Comparison of ENCODE assay signal across 23 cellular contexts in the genomic region with DNA sequence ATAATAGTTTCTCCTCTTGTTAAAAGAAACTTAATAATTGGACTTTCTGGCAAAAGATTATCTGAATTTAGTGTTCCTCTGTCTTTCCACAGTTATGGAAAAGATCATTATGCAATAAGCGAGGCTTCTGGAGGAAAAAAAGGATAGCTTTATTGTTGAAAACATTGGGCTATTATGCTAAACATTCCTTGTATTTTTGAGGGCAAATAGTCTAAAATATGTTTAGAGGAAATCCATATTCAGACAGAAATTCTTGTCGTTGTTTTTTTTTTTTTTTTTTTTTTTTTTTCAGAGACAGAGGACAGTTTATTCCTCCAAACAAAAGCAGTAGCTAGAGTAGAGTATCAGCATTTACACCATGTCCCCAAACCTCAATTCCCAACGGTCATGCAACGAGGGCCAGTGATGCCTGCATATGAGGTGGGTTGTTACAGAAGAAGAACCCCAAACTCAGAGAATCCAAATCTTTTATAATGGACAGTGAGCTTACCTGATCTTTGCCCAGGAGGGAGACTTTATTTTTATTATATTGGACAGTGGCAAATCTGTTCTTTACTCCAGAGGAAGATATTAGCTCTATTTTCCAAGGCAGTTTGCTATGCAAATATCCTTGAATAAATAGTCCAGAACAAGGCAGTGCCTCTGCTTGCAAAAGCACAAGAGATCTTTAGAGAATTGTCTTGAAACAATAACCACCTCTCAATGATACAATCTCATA. TPM values are rescaled to one million over a fixed set of nuclear protein-coding genes. Genes with fewer than 3 reads are reported as not detected.
A peak's percentile ranks its signal among the peaks of the same experiment; 100 is the strongest.
DNase-seq lines count a peak whose midpoint lies in the region; ATAC-seq and TF ChIP-seq lines count a peak whose summit lies in the region.
"Had no signal": no experiment of that assay in that cellular context is flagged by ENCODE, and none has a peak within 500 bp of the region (broad histone marks: within the 10 kb centered on the region; RNA-seq: fewer than 3 reads in every experiment).

No MANE protein-coding gene starts in this region.

- H3K79me2 ChIP-seq in Karpas-422 (ENCODE audit: low read length) = peaks cover 91% of the 10 kb centered on the region

- no peak for DNase-seq in Karpas-422
- DNase-seq in caudate nucleus (lab: John Stamatoyannopoulos, UW) = peak in 4 of 61 donors; percentile 3 to 19 (median 13)
- no peak for DNase-seq in right lobe of liver
- DNase-seq in Right ventricle myocardium superior = no peak
- DNase-seq in middle frontal gyrus (ENCODE audit: extremely low spot score, low spot score) = no peak
- DNase-seq: activated CD4-positive, alpha-beta T cell treated with anti-CD3 and anti-CD28 coated beads for 36 hours; CD4-positive, alpha-beta memory T cell; colonic mucosa; endodermal cell; islet precursor cell; NCI-H1436; NCI-H2107; NCI-H446 treated with DMSO at 0.1 percent for 48 hours; testis had no signal

- peaks cover 23% of the 10 kb centered on the region for H3K36me3 ChIP-seq in Karpas-422 (ENCODE audit: insufficient read depth, low read length)
- H3K36me3 ChIP-seq in right lobe of liver = no peaks in the 10 kb centered on the region
- H3K36me3 ChIP-seq: adrenal gland, brain microvascular endothelial cell, colonic mucosa, gastroesophageal sphincter, neural progenitor cell, SJSA1 had no signal

- ATAC-seq in right lobe of liver = peak; percentile 16 to 68 (median 46)
- ATAC-seq in GM18517 (IDR thresholded peaks at IDR 0.05; ENCODE audit: unreplicated experiment) = no peak
- no peak for ATAC-seq in Right ventricle myocardium superior (ENCODE audit: poor library complexity)
- ATAC-seq: activated CD4-positive, alpha-beta T cell treated with anti-CD3 and anti-CD28 coated beads for 36 hours; gastroesophageal sphincter had no signal

- H4K20me1 ChIP-seq in Karpas-422 (ENCODE audit: insufficient read depth, low read depth, low read length) = 0 out of 2 replicates have a peak, but pooled peaks cover 2% of the 10 kb centered on the region

- H3K9ac ChIP-seq in Karpas-422 (ENCODE audit: low read length) = no peak overlapping the region
- H3K9ac ChIP-seq: neural progenitor cell had no signal

- H3K4me2 ChIP-seq in Karpas-422 (ENCODE audit: low read depth, low read length, poor library complexity, severe bottlenecking) = no peak overlapping the region
- H3K4me2 ChIP-seq: neural progenitor cell had no signal

- H3K27ac ChIP-seq in Karpas-422 (ENCODE audit: low read length) = peak overlapping the region; percentile 71
- peak overlapping the region; percentile 84 for H3K27ac ChIP-seq in caudate nucleus (ENCODE audit: low read depth, low read length)
- H3K27ac ChIP-seq in right lobe of liver = peak overlapping the region in 2 of 3 donors; percentile 36 to 68
- peak overlapping the region; percentile 88 for H3K27ac ChIP-seq in temporal lobe (ENCODE audit: low read depth, low read length)
- H3K27ac ChIP-seq: adrenal gland, brain microvascular endothelial cell, colonic mucosa, neural progenitor cell, SJSA1, testis had no signal

- TF ChIP-seq POLR2A in right lobe of liver (IDR thresholded peaks at IDR 0.05) = no peak

- peaks cover 91% of the 10 kb centered on the region for H3K4me1 ChIP-seq in Karpas-422 (ENCODE audit: low read length)
- peaks cover 0 to 20% (median 4%) of the 10 kb centered on the region in 4 donors for H3K4me1 ChIP-seq in right lobe of liver
- H3K4me1 ChIP-seq: colonic mucosa, neural progenitor cell, SJSA1, testis had no signal

- TF ChIP-seq CTCF in right lobe of liver (IDR thresholded peaks at IDR 0.05) = no peak

- intact Hi-C loops in right lobe of liver (cut with DNase I) (no loop called here), Right ventricle myocardium superior (cut with DNase I) (loop anchor here (10.0 kb wide), 1 partner anchor 86 kb away; a partner anchor contains a TSS)

- H3K9me3 ChIP-seq in Karpas-422 (ENCODE audit: low read length) (no peaks in the 10 kb centered on the region), right lobe of liver (no peaks in the 10 kb centered on the region)
- H3K9me3 ChIP-seq: colonic mucosa, gastroesophageal sphincter, SJSA1, testis had no signal

- H3K27me3 ChIP-seq in Karpas-422 (ENCODE audit: low read length) = no peaks in the 10 kb centered on the region
- no peaks in the 10 kb centered on the region for H3K27me3 ChIP-seq in right lobe of liver
- H3K27me3 ChIP-seq: adrenal gland, brain microvascular endothelial cell, colonic mucosa, gastroesophageal sphincter, neural progenitor cell, SJSA1, testis had no signal

- 13% methylated on average over 3 of the region's 4 CpGs for WGBS in right lobe of liver (ENCODE audit: insufficient coverage, low coverage, low lambda C conversion rate, missing lambda C conversion rate)

- no peak overlapping the region for H2AFZ ChIP-seq in Karpas-422 (ENCODE audit: low read length)
- H2AFZ ChIP-seq: neural progenitor cell had no signal

- H3K4me3 ChIP-seq in Karpas-422 (ENCODE audit: low read length) (no peak overlapping the region), right lobe of liver (no peak overlapping the region)
- H3K4me3 ChIP-seq: adrenal gland, colonic mucosa, gastroesophageal sphincter, lung, neural progenitor cell, SJSA1, skin epidermis, testis had no signal

- H3K9me2 ChIP-seq in Karpas-422 (replicated peaks; ENCODE audit: insufficient read depth, low read length) = no peaks in the 10 kb centered on the region

RNA-seq across cellular contexts. Expression of a gene that starts 48.4 kb away (rescaled TPM):
- total RNA-seq in Karpas-422 (2014; rRNA removed; shearing (Covaris generic); ENCODE audit: low replicate concordance) = 48.4 and 68.8 TPM in 2 replicates
- total RNA-seq in right lobe of liver (10 to 100 TPM; 25.9 to 61.6 (median 34.7) TPM), temporal lobe (29.0 TPM), Right ventricle myocardium superior (74.0 TPM)

Comparison
In these comparisons a context has a peak if more than half of its experiments do, and no peak if none do; other contexts are left out.
1. ATAC-seq: peak in right lobe of liver (4 of 4); none in GM18517 (single experiment) and Right ventricle myocardium superior (single experiment).
2. Peak in every context shown above with its lines, with median percentiles within 50 percentile points of each other: H3K27ac ChIP-seq.